In the genomic region with DNA sequence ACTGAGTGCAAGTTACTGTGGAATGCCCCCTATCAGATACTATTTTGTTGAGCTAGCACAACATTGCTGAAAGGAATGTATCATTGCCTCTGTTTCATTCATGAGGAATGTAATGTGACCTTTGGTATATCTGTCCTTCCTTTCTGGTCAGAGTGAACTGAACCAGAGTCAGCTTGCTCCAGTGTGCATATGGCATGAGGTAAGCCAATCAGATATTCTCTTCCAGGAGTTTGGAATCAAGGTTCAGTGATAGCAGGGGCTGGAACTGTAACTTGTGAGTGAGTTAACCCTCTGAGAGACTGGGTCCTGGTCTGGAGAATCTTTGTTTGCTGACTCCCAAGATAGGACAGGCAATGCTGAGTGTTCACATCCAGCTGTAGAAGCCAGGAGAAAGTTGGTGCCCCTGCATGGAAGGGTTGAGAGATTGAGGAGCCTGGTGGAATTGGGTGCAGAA, we compare ENCODE assay signal across 1 cellular context.
TF ChIP-seq lines count a peak whose summit lies in the region.

No MANE protein-coding gene starts in this region.

TF ChIP-seq in HepG2, 621 proteins besides CTCF, POLR2A, EP300 and RAD21 (continued from another document and continues in another):
- TF ChIP-seq LBX2 (CRISPR knock-in tag; IDR thresholded peaks at IDR 0.05; ENCODE audit: borderline replicate concordance) (no peak), ZIK1 (CRISPR knock-in tag; IDR thresholded peaks at IDR 0.05; ENCODE audit: borderline replicate concordance, low read depth) (no peak), ZNF549 (CRISPR knock-in tag; IDR thresholded peaks at IDR 0.05) (no peak), ZBTB1 (CRISPR knock-in tag; IDR thresholded peaks at IDR 0.05; ENCODE audit: borderline replicate concordance) (no peak), ZNF720 (CRISPR knock-in tag; IDR thresholded peaks at IDR 0.05) (no peak), THAP11 (CRISPR knock-in tag; IDR thresholded peaks at IDR 0.05) (no peak), ZNF790 (CRISPR knock-in tag; IDR thresholded peaks at IDR 0.05; ENCODE audit: borderline replicate concordance) (no peak), CEBPG (CRISPR knock-in tag; IDR thresholded peaks at IDR 0.05) (peak; percentile 64), ZBTB38 (CRISPR knock-in tag; IDR thresholded peaks at IDR 0.05) (no peak), HMGA1 (CRISPR knock-in tag; conservative IDR thresholded peaks at IDR 0.05) (no peak), TERF1 (CRISPR knock-in tag; IDR thresholded peaks at IDR 0.05) (no peak), ZNF550 (CRISPR knock-in tag; IDR thresholded peaks at IDR 0.05; ENCODE audit: borderline replicate concordance) (no peak), HDAC1 (CRISPR knock-in tag; IDR thresholded peaks at IDR 0.05) (no peak), ZNF552 (CRISPR knock-in tag; IDR thresholded peaks at IDR 0.05; ENCODE audit: borderline replicate concordance) (no peak), ARHGAP35 (CRISPR knock-in tag; IDR thresholded peaks at IDR 0.05; ENCODE audit: borderline replicate concordance) (no peak), ZNF362 (CRISPR knock-in tag; IDR thresholded peaks at IDR 0.05; ENCODE audit: borderline replicate concordance) (no peak; the same call in 1 of the 2 replicates), ZNF615 (CRISPR knock-in tag; IDR thresholded peaks at IDR 0.05; ENCODE audit: borderline replicate concordance) (no peak), ZNF180 (CRISPR knock-in tag; IDR thresholded peaks at IDR 0.05; ENCODE audit: borderline replicate concordance, low read depth) (no peak), MTA1 (CRISPR knock-in tag; IDR thresholded peaks at IDR 0.05; ENCODE audit: borderline replicate concordance) (no peak), LRRFIP1 (CRISPR knock-in tag; conservative IDR thresholded peaks at IDR 0.05) (no peak), TEAD2 (CRISPR knock-in tag; IDR thresholded peaks at IDR 0.05) (no peak), SRSF1 (optimal IDR thresholded peaks at IDR 0.05; ENCODE audit: low read depth, low read length) (no peak), RCOR2 (CRISPR knock-in tag; IDR thresholded peaks at IDR 0.05) (peak; percentile 88), ZBTB21 (CRISPR knock-in tag; IDR thresholded peaks at IDR 0.05) (0 out of 2 replicates have a peak, but pooled peaks have one; percentile 31), CCAR2 (optimal IDR thresholded peaks at IDR 0.05; ENCODE audit: low read depth, low read length) (no peak), ZFP1 (CRISPR knock-in tag; IDR thresholded peaks at IDR 0.05) (no peak), ZNF235 (CRISPR knock-in tag; IDR thresholded peaks at IDR 0.05; ENCODE audit: borderline replicate concordance) (no peak), ZNF335 (CRISPR knock-in tag; IDR thresholded peaks at IDR 0.05) (no peak), AGO2 (optimal IDR thresholded peaks at IDR 0.05; ENCODE audit: low read depth, low read length) (no peak), RXRA (CRISPR knock-in tag; IDR thresholded peaks at IDR 0.05) (no peak; the same call in 1 of the 2 replicates), ZNF160 (CRISPR knock-in tag; IDR thresholded peaks at IDR 0.05) (0 out of 2 replicates have a peak, but pooled peaks have one; percentile 44), ESRRA (CRISPR knock-in tag; IDR thresholded peaks at IDR 0.05; ENCODE audit: low read depth) (peak; percentile 72; the same call in 1 of the 2 replicates), CHD4 (IDR thresholded peaks at IDR 0.05; ENCODE audit: borderline replicate concordance, low read length) (no peak)
- TF ChIP-seq, protein P1, sequence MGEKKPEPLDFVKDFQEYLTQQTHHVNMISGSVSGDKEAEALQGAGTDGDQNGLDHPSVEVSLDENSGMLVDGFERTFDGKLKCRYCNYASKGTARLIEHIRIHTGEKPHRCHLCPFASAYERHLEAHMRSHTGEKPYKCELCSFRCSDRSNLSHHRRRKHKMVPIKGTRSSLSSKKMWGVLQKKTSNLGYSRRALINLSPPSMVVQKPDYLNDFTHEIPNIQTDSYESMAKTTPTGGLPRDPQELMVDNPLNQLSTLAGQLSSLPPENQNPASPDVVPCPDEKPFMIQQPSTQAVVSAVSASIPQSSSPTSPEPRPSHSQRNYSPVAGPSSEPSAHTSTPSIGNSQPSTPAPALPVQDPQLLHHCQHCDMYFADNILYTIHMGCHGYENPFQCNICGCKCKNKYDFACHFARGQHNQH (CRISPR knock-in tag; IDR thresholded peaks at IDR 0.05): peak; percentile 23; the same call in 1 of the 2 replicates
- TF ChIP-seq, protein P2, sequence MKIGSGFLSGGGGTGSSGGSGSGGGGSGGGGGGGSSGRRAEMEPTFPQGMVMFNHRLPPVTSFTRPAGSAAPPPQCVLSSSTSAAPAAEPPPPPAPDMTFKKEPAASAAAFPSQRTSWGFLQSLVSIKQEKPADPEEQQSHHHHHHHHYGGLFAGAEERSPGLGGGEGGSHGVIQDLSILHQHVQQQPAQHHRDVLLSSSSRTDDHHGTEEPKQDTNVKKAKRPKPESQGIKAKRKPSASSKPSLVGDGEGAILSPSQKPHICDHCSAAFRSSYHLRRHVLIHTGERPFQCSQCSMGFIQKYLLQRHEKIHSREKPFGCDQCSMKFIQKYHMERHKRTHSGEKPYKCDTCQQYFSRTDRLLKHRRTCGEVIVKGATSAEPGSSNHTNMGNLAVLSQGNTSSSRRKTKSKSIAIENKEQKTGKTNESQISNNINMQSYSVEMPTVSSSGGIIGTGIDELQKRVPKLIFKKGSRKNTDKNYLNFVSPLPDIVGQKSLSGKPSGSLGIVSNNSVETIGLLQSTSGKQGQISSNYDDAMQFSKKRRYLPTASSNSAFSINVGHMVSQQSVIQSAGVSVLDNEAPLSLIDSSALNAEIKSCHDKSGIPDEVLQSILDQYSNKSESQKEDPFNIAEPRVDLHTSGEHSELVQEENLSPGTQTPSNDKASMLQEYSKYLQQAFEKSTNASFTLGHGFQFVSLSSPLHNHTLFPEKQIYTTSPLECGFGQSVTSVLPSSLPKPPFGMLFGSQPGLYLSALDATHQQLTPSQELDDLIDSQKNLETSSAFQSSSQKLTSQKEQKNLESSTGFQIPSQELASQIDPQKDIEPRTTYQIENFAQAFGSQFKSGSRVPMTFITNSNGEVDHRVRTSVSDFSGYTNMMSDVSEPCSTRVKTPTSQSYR (CRISPR knock-in tag; IDR thresholded peaks at IDR 0.05; ENCODE audit: borderline replicate concordance): no peak; the same call in 1 of the 2 replicates
- TF ChIP-seq, protein P3, sequence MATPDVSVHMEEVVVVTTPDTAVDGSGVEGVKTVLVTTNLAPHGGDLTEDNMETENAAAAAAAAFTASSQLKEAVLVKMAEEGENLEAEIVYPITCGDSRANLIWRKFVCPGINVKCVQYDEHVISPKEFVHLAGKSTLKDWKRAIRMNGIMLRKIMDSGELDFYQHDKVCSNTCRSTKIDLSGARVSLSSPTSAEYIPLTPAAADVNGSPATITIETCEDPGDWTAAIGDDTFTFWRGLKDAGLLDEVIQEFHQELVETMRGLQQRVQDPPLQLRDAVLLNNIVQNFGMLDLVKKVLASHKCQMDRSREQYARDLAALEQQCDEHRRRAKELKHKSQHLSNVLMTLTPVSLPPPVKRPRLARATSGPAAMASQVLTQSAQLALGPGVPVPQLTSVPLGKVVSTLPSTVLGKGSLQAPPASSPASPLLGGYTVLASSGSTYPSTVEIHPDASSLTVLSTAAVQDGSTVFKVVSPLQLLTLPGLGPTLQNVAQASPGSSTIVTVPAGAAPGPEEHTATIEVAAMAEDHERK (CRISPR knock-in tag; IDR thresholded peaks at IDR 0.05; ENCODE audit: low read depth): no peak
- TF ChIP-seq, protein P4, sequence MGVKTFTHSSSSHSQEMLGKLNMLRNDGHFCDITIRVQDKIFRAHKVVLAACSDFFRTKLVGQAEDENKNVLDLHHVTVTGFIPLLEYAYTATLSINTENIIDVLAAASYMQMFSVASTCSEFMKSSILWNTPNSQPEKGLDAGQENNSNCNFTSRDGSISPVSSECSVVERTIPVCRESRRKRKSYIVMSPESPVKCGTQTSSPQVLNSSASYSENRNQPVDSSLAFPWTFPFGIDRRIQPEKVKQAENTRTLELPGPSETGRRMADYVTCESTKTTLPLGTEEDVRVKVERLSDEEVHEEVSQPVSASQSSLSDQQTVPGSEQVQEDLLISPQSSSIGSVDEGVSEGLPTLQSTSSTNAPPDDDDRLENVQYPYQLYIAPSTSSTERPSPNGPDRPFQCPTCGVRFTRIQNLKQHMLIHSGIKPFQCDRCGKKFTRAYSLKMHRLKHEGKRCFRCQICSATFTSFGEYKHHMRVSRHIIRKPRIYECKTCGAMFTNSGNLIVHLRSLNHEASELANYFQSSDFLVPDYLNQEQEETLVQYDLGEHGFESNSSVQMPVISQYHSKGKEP (CRISPR knock-in tag; IDR thresholded peaks at IDR 0.05): no peak
- TF ChIP-seq, protein P5, sequence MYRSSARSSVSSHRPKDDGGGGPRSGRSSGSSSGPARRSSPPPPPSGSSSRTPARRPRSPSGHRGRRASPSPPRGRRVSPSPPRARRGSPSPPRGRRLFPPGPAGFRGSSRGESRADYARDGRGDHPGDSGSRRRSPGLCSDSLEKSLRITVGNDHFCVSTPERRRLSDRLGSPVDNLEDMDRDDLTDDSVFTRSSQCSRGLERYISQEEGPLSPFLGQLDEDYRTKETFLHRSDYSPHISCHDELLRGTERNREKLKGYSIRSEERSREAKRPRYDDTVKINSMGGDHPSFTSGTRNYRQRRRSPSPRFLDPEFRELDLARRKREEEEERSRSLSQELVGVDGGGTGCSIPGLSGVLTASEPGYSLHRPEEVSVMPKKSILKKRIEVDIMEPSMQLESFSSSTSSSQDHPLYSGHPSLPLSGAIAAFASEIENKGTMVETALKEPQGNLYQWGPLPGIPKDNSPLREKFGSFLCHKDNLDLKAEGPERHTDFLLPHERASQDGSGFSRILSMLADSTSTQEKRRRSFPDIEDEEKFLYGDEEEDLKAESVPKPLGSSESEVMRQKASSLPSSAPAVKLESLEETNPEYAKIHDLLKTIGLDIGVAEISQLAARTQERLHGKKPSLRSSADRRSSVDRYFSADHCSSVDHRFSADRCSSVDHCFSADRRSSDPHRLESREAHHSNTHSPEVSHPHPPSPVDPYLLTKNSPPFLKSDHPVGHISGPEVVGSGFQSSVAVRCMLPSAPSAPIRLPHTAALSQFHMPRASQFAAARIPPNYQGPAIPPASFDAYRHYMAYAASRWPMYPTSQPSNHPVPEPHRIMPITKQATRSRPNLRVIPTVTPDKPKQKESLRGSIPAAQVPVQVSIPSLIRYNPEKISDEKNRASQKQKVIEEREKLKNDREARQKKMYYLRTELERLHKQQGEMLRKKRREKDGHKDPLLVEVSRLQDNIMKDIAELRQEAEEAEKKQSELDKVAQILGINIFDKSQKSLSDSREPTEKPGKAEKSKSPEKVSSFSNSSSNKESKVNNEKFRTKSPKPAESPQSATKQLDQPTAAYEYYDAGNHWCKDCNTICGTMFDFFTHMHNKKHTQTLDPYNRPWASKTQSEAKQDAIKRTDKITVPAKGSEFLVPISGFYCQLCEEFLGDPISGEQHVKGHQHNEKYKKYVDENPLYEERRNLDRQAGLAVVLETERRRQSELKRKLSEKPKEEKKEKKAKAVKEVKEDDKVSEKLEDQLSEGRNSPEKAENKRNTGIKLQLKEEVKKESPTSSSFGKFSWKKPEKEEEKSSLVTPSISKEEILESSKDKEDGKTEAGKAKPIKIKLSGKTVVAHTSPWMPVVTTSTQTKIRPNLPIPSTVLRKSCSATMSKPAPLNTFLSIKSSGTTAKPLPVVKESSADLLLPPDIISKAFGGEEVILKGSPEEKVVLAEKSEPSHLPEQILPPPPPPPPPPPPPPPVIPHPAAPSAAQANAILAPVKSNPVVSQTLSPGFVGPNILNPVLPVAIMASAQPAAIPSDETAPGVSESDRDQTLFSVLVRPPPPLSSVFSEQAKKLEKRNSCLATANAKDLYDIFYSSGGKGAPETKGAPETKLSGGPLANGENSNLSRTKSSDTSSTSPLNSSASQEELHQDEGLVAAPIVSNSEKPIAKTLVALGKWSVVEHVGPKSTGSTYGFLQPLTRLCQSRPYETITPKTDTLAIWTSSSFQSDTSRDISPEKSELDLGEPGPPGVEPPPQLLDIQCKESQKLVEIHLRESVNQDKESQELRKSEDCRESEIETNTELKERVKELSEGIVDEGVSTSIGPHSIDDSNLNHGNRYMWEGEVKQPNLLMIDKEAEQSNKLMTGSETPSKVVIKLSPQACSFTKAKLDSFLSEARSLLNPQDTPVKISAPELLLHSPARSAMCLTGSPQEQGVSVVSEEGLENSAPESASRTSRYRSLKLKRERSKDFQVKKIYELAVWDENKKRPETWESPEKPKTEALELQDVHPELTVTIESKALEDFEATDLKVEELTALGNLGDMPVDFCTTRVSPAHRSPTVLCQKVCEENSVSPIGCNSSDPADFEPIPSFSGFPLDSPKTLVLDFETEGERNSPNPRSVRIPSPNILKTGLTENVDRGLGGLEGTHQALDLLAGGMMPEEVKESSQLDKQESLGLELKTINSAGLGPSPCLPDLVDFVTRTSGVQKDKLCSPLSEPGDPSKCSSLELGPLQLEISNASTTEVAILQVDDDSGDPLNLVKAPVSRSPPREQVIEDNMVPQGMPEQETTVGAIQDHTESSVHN (CRISPR knock-in tag; IDR thresholded peaks at IDR 0.05): no peak
